In the genomic region with DNA sequence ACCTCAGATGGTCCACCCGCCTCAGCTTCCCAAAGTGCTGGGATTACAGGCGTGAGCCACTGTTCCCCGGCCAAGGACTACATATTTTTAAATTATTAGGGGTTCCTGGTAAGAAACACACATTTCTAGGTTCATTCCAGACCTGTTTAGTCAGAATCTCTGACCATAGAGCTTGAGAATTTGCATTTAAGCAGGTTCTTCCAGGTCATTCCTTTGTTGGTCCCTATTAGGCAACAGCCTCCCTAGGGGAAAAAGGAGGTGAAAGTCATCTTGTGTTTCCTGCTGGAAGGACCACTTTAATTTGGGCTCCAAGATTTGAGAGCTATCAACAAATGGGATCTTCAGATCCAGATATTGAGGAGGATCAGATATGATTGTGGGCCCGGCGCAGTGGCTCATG, we compare ENCODE assay signal across 23 cellular contexts. TPM values are rescaled to one million over a fixed set of nuclear protein-coding genes. Genes with fewer than 3 reads are reported as not detected.
DNase-seq lines count a peak whose midpoint lies in the region; FAIRE-seq and TF ChIP-seq lines count a peak whose summit lies in the region.
"Had no signal": no experiment of that assay in that cellular context is flagged by ENCODE, and none has a peak within 500 bp of the region (broad histone marks: within the 10 kb centered on the region; RNA-seq: fewer than 3 reads in every experiment).

No MANE protein-coding gene starts in this region.

- H3K27ac ChIP-seq in keratinocyte (ENCODE audit: control insufficient read depth, insufficient read depth, low read length) (no peak overlapping the region), A673 (ENCODE audit: low read depth, low read length, poor library complexity, severe bottlenecking) (no peak overlapping the region), Karpas-422 (ENCODE audit: low read length) (no peak overlapping the region)
- H3K27ac ChIP-seq: ascending aorta, lower lobe of right lung, parathyroid adenoma, thoracic aorta had no signal

- no peak for FAIRE-seq in keratinocyte (lab: Jason Lieb, UNC)
- FAIRE-seq: kidney had no signal

- peaks cover 3% of the 10 kb centered on the region for H3K4me1 ChIP-seq in keratinocyte (ENCODE audit: control insufficient read depth, extremely low read depth, insufficient read depth, low read length)
- H3K4me1 ChIP-seq in A673 (ENCODE audit: insufficient read depth, low read length, poor library complexity, severe bottlenecking): no peaks in the 10 kb centered on the region
- peaks cover under 1% of the 10 kb centered on the region for H3K4me1 ChIP-seq in Karpas-422 (ENCODE audit: low read length)
- H3K4me1 ChIP-seq: ascending aorta, lower lobe of right lung, parathyroid adenoma had no signal

- H3K27ac Mint-ChIP-seq in Calu3 (ENCODE audit: unreplicated experiment): no peak overlapping the region
- H3K27ac Mint-ChIP-seq: activated B cell treated with CpG ODN at 0.5 μM for 24 hours had no signal

- no peaks in the 10 kb centered on the region for H3K9me2 ChIP-seq in Karpas-422 (replicated peaks; ENCODE audit: insufficient read depth, low read length)

- no peaks in the 10 kb centered on the region for H4K20me1 ChIP-seq in keratinocyte (ENCODE audit: control insufficient read depth, extremely low read depth, insufficient read depth, low read length)
- no peaks in the 10 kb centered on the region for H4K20me1 ChIP-seq in Karpas-422 (ENCODE audit: insufficient read depth, low read depth, low read length)

- H3K9ac ChIP-seq in keratinocyte (ENCODE audit: control insufficient read depth, extremely low read depth, insufficient read depth, low read length): no peak overlapping the region
- no peak overlapping the region for H3K9ac ChIP-seq in Karpas-422 (ENCODE audit: low read length)
- H3K9ac ChIP-seq: parathyroid adenoma had no signal

- POLR2A ChIA-PET in A673 (lab: Charles Lee; ENCODE audit: low non-redundant PET): no interaction called here

- no peaks in the 10 kb centered on the region for H3K9me3 Mint-ChIP-seq in Calu3 (ENCODE audit: low read depth, unreplicated experiment)
- H3K9me3 Mint-ChIP-seq: activated B cell treated with CpG ODN at 0.5 μM for 24 hours had no signal

- TF ChIP-seq CTCF in cardiac fibroblast (IDR thresholded peaks at IDR 0.05; ENCODE audit: low read depth, low read length) (no peak), keratinocyte (optimal IDR thresholded peaks at IDR 0.05 in 1 of 3, IDR thresholded peaks at IDR 0.05 in 1 of 3, conservative IDR thresholded peaks at IDR 0.05 in 1 of 3; ENCODE audit: extremely low read depth in 1 of 3, insufficient read depth in 2 of 3, low read length in 3 of 3) (no peak), A673 (conservative IDR thresholded peaks at IDR 0.05; ENCODE audit: low read depth, low read length) (no peak), Calu3 (IDR thresholded peaks at IDR 0.05; ENCODE audit: unreplicated experiment) (no peak)

- no peaks in the 10 kb centered on the region for H3K9me1 ChIP-seq in keratinocyte (ENCODE audit: control insufficient read depth, extremely low read depth, insufficient read depth, low read length)

- BruUV-seq in A673 (replicated peaks; lab: Mats Ljungman, UMichigan) (no TSS peak), Calu3 (replicated peaks; lab: Mats Ljungman, UMichigan) (no TSS peak)

- H3K36me3 ChIP-seq in keratinocyte (ENCODE audit: control insufficient read depth in 2 of 2, extremely low read depth in 1 of 2, insufficient read depth in 2 of 2, low read length in 2 of 2): no peaks in the 10 kb centered on the region
- H3K36me3 ChIP-seq in A673 (ENCODE audit: insufficient read depth, low read length, poor library complexity, severe bottlenecking): no peaks in the 10 kb centered on the region
- no peaks in the 10 kb centered on the region for H3K36me3 ChIP-seq in Karpas-422 (ENCODE audit: insufficient read depth, low read length)
- H3K36me3 ChIP-seq: ascending aorta, lower lobe of right lung, thoracic aorta had no signal

- H3K4me3 ChIP-seq in cardiac fibroblast (replicated peaks in 1 of 2; ENCODE audit: low read depth in 2 of 2, low read length in 2 of 2) (no peak overlapping the region), keratinocyte (ENCODE audit: control insufficient read depth in 2 of 3, extremely low read depth in 1 of 3, insufficient read depth in 2 of 3, low read depth in 1 of 3, low read length in 3 of 3) (no peak overlapping the region), A673 (ENCODE audit: low read depth, low read length, poor library complexity, severe bottlenecking) (no peak overlapping the region), Karpas-422 (ENCODE audit: low read length) (no peak overlapping the region)
- H3K4me3 ChIP-seq: ascending aorta, lower lobe of right lung, thoracic aorta had no signal

- peaks cover 5% of the 10 kb centered on the region for H3K36me3 Mint-ChIP-seq in Calu3 (ENCODE audit: insufficient read depth, unreplicated experiment)

- no peaks in the 10 kb centered on the region for H3K9me3 ChIP-seq in keratinocyte (ENCODE audit: control insufficient read depth, low read depth, low read length)
- no peaks in the 10 kb centered on the region for H3K9me3 ChIP-seq in A673 (ENCODE audit: low read depth, low read length, poor library complexity, severe bottlenecking)
- H3K9me3 ChIP-seq in Karpas-422 (ENCODE audit: low read length): no peaks in the 10 kb centered on the region
- H3K9me3 ChIP-seq: ascending aorta, lower lobe of right lung, thoracic aorta had no signal

- dilution Hi-C loops in keratinocyte (cut with MboI; ENCODE audit: extremely low pct_ligation_motif_present, low sequenced_read_pairs): no loop called here

- H3K79me2 ChIP-seq in keratinocyte (ENCODE audit: control insufficient read depth, insufficient read depth, low read length) (no peaks in the 10 kb centered on the region), Karpas-422 (ENCODE audit: low read length) (no peaks in the 10 kb centered on the region)
- H3K79me2 ChIP-seq: parathyroid adenoma had no signal

- intact Hi-C loops in A673 (cut with micrococcal nuclease; ENCODE audit: unreplicated experiment) (no loop called here), Calu3 (cut with micrococcal nuclease; ENCODE audit: unreplicated experiment) (no loop called here)

- no peaks in the 10 kb centered on the region for H3K27me3 Mint-ChIP-seq in Calu3 (ENCODE audit: unreplicated experiment)
- H3K27me3 Mint-ChIP-seq: activated B cell treated with CpG ODN at 0.5 μM for 24 hours had no signal

- H2AFZ ChIP-seq in keratinocyte (ENCODE audit: control insufficient read depth, low read length): no peak overlapping the region
- no peak overlapping the region for H2AFZ ChIP-seq in Karpas-422 (ENCODE audit: low read length)
- H2AFZ ChIP-seq: parathyroid adenoma had no signal

- H3K27me3 ChIP-seq in keratinocyte (ENCODE audit: control insufficient read depth, extremely low read depth, insufficient read depth, low read length) (no peaks in the 10 kb centered on the region), A673 (replicated peaks; ENCODE audit: insufficient read depth, low read depth, low read length, poor library complexity) (no peaks in the 10 kb centered on the region), Karpas-422 (ENCODE audit: low read length) (no peaks in the 10 kb centered on the region)
- H3K27me3 ChIP-seq: ascending aorta had no signal

- peak; percentile 67 for DNase-seq in EL
- peak; percentile 71 for DNase-seq in M059J (ENCODE audit: low read depth)
- DNase-seq in cardiac fibroblast (ENCODE audit: low read depth in 2 of 2): peak; percentile 39 to 90
- no peak for DNase-seq in keratinocyte (ENCODE audit: low read depth, low spot score)
- no peak for DNase-seq in A673 (ENCODE audit: low spot score)
- DNase-seq in Karpas-422: no peak
- DNase-seq in Ammon's horn (ENCODE audit: low spot score): no peak
- no peak for DNase-seq in Calu3
- DNase-seq: activated B cell treated with CpG ODN at 0.5 μM for 24 hours; activated naive CD4-positive, alpha-beta T cell treated with anti-CD3 and anti-CD28 coated beads, Interleukin-2, amount 50 U/mL, for 16 hours; effector CD4-positive, alpha-beta T cell; erythroblast; KBM-7; kidney; lower lobe of right lung; right cardiac atrium; stimulated activated CD4-positive, alpha-beta T cell treated with anti-CD3 and anti-CD28 coated beads, Interleukin-12 subunit alpha, Interleukin-12 subunit beta, amount 100 ng/mL, for 4 hours; stimulated activated CD4-positive, alpha-beta T cell treated with anti-CD3 and anti-CD28 coated beads, Interleukin-4, amount 100 ng/mL, for 4 hours; stimulated activated naive CD4-positive, alpha-beta T cell treated with Interleukin-2 at 50 U/mL for 16 hours had no signal

- H3K4me1 Mint-ChIP-seq in Calu3 (ENCODE audit: low read depth, unreplicated experiment): no peaks in the 10 kb centered on the region

- CTCF ChIA-PET in A673 (lab: Charles Lee): no interaction called here
- CTCF ChIA-PET in Calu3 (lab: Charles Lee): no interaction called here

- H3K4me2 ChIP-seq in keratinocyte (ENCODE audit: control insufficient read depth, extremely low read depth, insufficient read depth, low read depth, low read length) (peak overlapping the region; percentile 1), Karpas-422 (ENCODE audit: low read depth, low read length, poor library complexity, severe bottlenecking) (no peak overlapping the region)

- no peak overlapping the region for H3K4me3 Mint-ChIP-seq in Calu3 (ENCODE audit: low read depth, unreplicated experiment)
- H3K4me3 Mint-ChIP-seq: activated B cell treated with CpG ODN at 0.5 μM for 24 hours had no signal

RNA-seq across cellular contexts. Expression of a gene that starts 16.3 kb away (rescaled TPM):
- total RNA-seq in M059J (2014; rRNA removed; shearing (Covaris generic)): 7.1 and 8.3 TPM in 2 replicates
- polyA plus RNA-seq in keratinocyte: 1.6 to 2.6 TPM (median 2.2 TPM) in 3 replicates
- polyA plus RNA-seq in keratinocyte (2011; ENCODE audit: low read depth): 0.26 TPM
- 1.9 and 2.6 TPM in 2 replicates for polyA plus RNA-seq in keratinocyte (2011; cell fraction: cytosol; rRNA removed)
- 2.4 and 3.1 TPM in 2 replicates for polyA plus RNA-seq in keratinocyte (2011; cell fraction: nucleus; rRNA removed)
- polyA plus RNA-seq in keratinocyte (2012; ENCODE audit: low replicate concordance): 2.1 and 2.6 TPM in 2 replicates
- polyA minus RNA-seq in keratinocyte: 6.7 to 13.0 TPM (median 11.7 TPM) in 3 replicates
- polyA minus RNA-seq in keratinocyte (2011; cell fraction: cytosol; rRNA and poly(A)+ RNA removed): 12.1 TPM
- polyA minus RNA-seq in keratinocyte (2011; cell fraction: nucleus; rRNA and poly(A)+ RNA removed): 4.4 and 4.7 TPM in 2 replicates
- total RNA-seq in A673 (2021) (8.4 and 10.0 TPM in 2 replicates), Calu3 (2022) (4.8 and 5.3 TPM in 2 replicates)
- 65.1 and 67.6 TPM in 2 replicates for total RNA-seq in Karpas-422 (2014; rRNA removed; shearing (Covaris generic); ENCODE audit: low replicate concordance)

RNA-seq across cellular contexts. Expression of a gene that starts 20.0 kb away (rescaled TPM):
- total RNA-seq in M059J (2014; rRNA removed; shearing (Covaris generic)): 199 and 263 TPM in 2 replicates
- 18.1 to 52.0 TPM (median 51.7 TPM) in 3 replicates for polyA plus RNA-seq in keratinocyte
- 64.4 TPM for polyA plus RNA-seq in keratinocyte (2011; ENCODE audit: low read depth)
- 24.8 and 28.3 TPM in 2 replicates for polyA plus RNA-seq in keratinocyte (2011; cell fraction: cytosol; rRNA removed)
- polyA plus RNA-seq in keratinocyte (2011; cell fraction: nucleus; rRNA removed): 83.0 and 95.9 TPM in 2 replicates
- polyA plus RNA-seq in keratinocyte (2012; ENCODE audit: low replicate concordance): 14.1 and 72.2 TPM in 2 replicates
- polyA minus RNA-seq in keratinocyte: 19.6 to 74.5 TPM (median 52.1 TPM) in 3 replicates
- polyA minus RNA-seq in keratinocyte (2011; cell fraction: cytosol; rRNA and poly(A)+ RNA removed): 36.6 TPM
- 34.3 and 39.0 TPM in 2 replicates for polyA minus RNA-seq in keratinocyte (2011; cell fraction: nucleus; rRNA and poly(A)+ RNA removed)
- total RNA-seq in A673 (2021) (371 and 383 TPM in 2 replicates), Calu3 (2022) (133 and 139 TPM in 2 replicates)
- total RNA-seq in Karpas-422 (2014; rRNA removed; shearing (Covaris generic); ENCODE audit: low replicate concordance): 94.9 and 145 TPM in 2 replicates

RNA-seq across cellular contexts. Expression of a gene that starts 37.2 kb away (rescaled TPM):
- 53.8 and 96.4 TPM in 2 replicates for total RNA-seq in M059J (2014; rRNA removed; shearing (Covaris generic))
- 29.4 to 58.1 TPM (median 43.0 TPM) in 3 replicates for polyA plus RNA-seq in keratinocyte
- 14.1 TPM for polyA plus RNA-seq in keratinocyte (2011; ENCODE audit: low read depth)
- polyA plus RNA-seq in keratinocyte (2011; cell fraction: cytosol; rRNA removed): 39.8 and 76.5 TPM in 2 replicates
- polyA plus RNA-seq in keratinocyte (2011; cell fraction: nucleus; rRNA removed): 41.3 and 60.9 TPM in 2 replicates
- polyA plus RNA-seq in keratinocyte (2012; ENCODE audit: low replicate concordance): 55.0 and 77.2 TPM in 2 replicates
- 15.5 to 72.9 TPM (median 16.8 TPM) in 3 replicates for polyA minus RNA-seq in keratinocyte
- 53.5 TPM for polyA minus RNA-seq in keratinocyte (2011; cell fraction: cytosol; rRNA and poly(A)+ RNA removed)
- polyA minus RNA-seq in keratinocyte (2011; cell fraction: nucleus; rRNA and poly(A)+ RNA removed): 13.9 and 17.1 TPM in 2 replicates
- total RNA-seq in A673 (2021) (107 and 112 TPM in 2 replicates), Calu3 (2022) (59.2 and 60.4 TPM in 2 replicates)
- total RNA-seq in Karpas-422 (2014; rRNA removed; shearing (Covaris generic); ENCODE audit: low replicate concordance): 78.6 and 136 TPM in 2 replicates

RNA-seq across cellular contexts. Expression of a gene that starts 56.1 kb away (rescaled TPM):
- 68.8 and 88.4 TPM in 2 replicates for total RNA-seq in M059J (2014; rRNA removed; shearing (Covaris generic))
- polyA plus RNA-seq in keratinocyte: 0.30 to 0.56 TPM (median 0.35 TPM) in 3 replicates
- 1.3 TPM for polyA plus RNA-seq in keratinocyte (2011; ENCODE audit: low read depth)
- polyA plus RNA-seq in keratinocyte (2011; cell fraction: cytosol; rRNA removed): 0.29 and 0.57 TPM in 2 replicates
- polyA plus RNA-seq in keratinocyte (2011; cell fraction: nucleus; rRNA removed): 2.2 and 2.9 TPM in 2 replicates
- 0.48 and 0.51 TPM in 2 replicates for polyA plus RNA-seq in keratinocyte (2012; ENCODE audit: low replicate concordance)
- 0.30 to 0.42 TPM in 2 of 3 replicates, not detected in the other for polyA minus RNA-seq in keratinocyte
- 2.7 TPM for polyA minus RNA-seq in keratinocyte (2011; cell fraction: cytosol; rRNA and poly(A)+ RNA removed)
- 2.3 and 2.5 TPM in 2 replicates for polyA minus RNA-seq in keratinocyte (2011; cell fraction: nucleus; rRNA and poly(A)+ RNA removed)
- total RNA-seq in A673 (2021): 1.7 and 2.2 TPM in 2 replicates
- total RNA-seq in Karpas-422 (2014; rRNA removed; shearing (Covaris generic); ENCODE audit: low replicate concordance): 1.8 and 5.1 TPM in 2 replicates
- total RNA-seq in Calu3 (2022): 91.0 and 147 TPM in 2 replicates
- polyA plus RNA-seq: neural cell had no signal

Comparison
In these comparisons a context has a peak if more than half of its experiments do, and no peak if none do; other contexts are left out.
1. DNase-seq: peak in EL (single experiment), M059J (single experiment) and cardiac fibroblast (2 of 2); none in keratinocyte (single experiment), A673 (single experiment), Karpas-422 (single experiment), Ammon's horn (single experiment) and Calu3 (single experiment).